Comparison of ENCODE assay signal across 8 cellular contexts in genomic region chr3:107927361-107928083, GRCh38.
DNase-seq lines count a peak whose midpoint lies in the region; ATAC-seq and TF ChIP-seq lines count a peak whose summit lies in the region.

No MANE protein-coding gene starts in this region.

- DNase-seq in DMS53 (lab: John Stamatoyannopoulos, UW) (peak; percentile 85), RWPE2 (ENCODE audit: low spot score) (no peak), foreskin melanocyte (peak; percentile 76), stromal cell of bone marrow (ENCODE audit: low read depth) (peak; percentile 46)
- peak; percentile 41 for DNase-seq in activated gamma-delta T cell treated with anti-CD3 and anti-CD28 coated beads, Interleukin-2, amount 50 U/mL, for 16 hours (ENCODE audit: low read depth)

- H3K4me3 ChIP-seq in RWPE2 (ENCODE audit: severe bottlenecking), result peak overlapping the region; percentile 37
- H3K4me3 ChIP-seq in neuron (ENCODE audit: low read length), result peak overlapping the region; percentile 47

- H3K36me3 ChIP-seq in RWPE2 (ENCODE audit: low read depth), result no peaks in the 10 kb centered on the region
- no peaks in the 10 kb centered on the region for H3K36me3 ChIP-seq in neuron (ENCODE audit: insufficient read depth, low read length)

- H3K4me1 ChIP-seq in RWPE2 (ENCODE audit: insufficient read depth, poor library complexity, severe bottlenecking), result no peaks in the 10 kb centered on the region
- H3K4me1 ChIP-seq in neuron (ENCODE audit: insufficient read depth, low read length), result peaks cover 8% of the 10 kb centered on the region

- H3K9me3 ChIP-seq in RWPE2 (ENCODE audit: severe bottlenecking) (no peaks in the 10 kb centered on the region), neuron (ENCODE audit: low read length) (no peaks in the 10 kb centered on the region)

- peak; percentile 33; the same call in 1 of the 2 replicates for TF ChIP-seq EP300 in Ishikawa (IDR thresholded peaks at IDR 0.05; ENCODE audit: borderline replicate concordance)

- TF ChIP-seq RAD21 in Ishikawa (IDR thresholded peaks at IDR 0.05; ENCODE audit: low read depth), result peak; percentile 75

- peak; percentile 96 for TF ChIP-seq CTCF in RWPE2 (IDR thresholded peaks at IDR 0.05; ENCODE audit: poor library complexity, severe bottlenecking)

- peak overlapping the region; percentile 54 for H2AFZ ChIP-seq in neuron (ENCODE audit: low read depth, low read length)

- H3K27me3 ChIP-seq in RWPE2 (ENCODE audit: insufficient read depth, poor library complexity, severe bottlenecking) (no peaks in the 10 kb centered on the region), neuron (ENCODE audit: insufficient read depth, low read length) (no peaks in the 10 kb centered on the region)

- no peak overlapping the region for H3K27ac ChIP-seq in RWPE2 (ENCODE audit: poor library complexity, severe bottlenecking)

- ATAC-seq in GM21723 (IDR thresholded peaks at IDR 0.05; ENCODE audit: unreplicated experiment) (peak; percentile 97), RWPE2 (ENCODE audit: low read depth) (peak; percentile 94)

TF ChIP-seq in Ishikawa, 13 proteins besides CTCF, POLR2A, EP300 and RAD21:
- TF ChIP-seq ZBTB7A (IDR thresholded peaks at IDR 0.05; ENCODE audit: low read depth) (no peak), MAX (IDR thresholded peaks at IDR 0.05) (peak; percentile 82), TAF1 (IDR thresholded peaks at IDR 0.05; ENCODE audit: low read depth) (no peak), FOXM1 (IDR thresholded peaks at IDR 0.05; ENCODE audit: borderline replicate concordance, low read depth) (no peak), TCF12 (IDR thresholded peaks at IDR 0.05; ENCODE audit: low read depth) (peak; percentile 57; the same call in 1 of the 2 replicates)
